16 cellular contexts compared by ENCODE assay signal in the genomic region with DNA sequence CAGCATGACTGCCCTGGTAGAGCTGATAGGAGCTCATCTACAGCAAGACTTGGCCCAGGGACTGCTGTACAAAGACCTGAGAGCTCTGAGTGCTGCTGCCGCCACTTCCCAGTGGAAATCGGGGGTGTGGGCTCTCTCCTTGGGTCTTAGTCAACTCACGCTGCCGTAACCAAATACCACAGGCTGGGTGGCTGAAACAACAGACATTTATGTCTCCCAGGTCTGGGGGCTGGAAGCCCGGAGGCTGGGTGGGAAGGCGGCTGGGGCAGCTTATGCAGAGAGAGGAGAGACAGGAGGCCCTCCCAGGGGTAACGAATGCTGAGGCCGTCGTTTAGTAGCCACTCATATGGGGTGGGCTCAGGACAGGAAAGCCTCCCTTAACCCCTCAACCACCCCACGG. TPM values are rescaled to one million over a fixed set of nuclear protein-coding genes. Genes with fewer than 3 reads are reported as not detected.
DNase-seq lines count a peak whose midpoint lies in the region; ATAC-seq and TF ChIP-seq lines count a peak whose summit lies in the region.
"Had no signal": no experiment of that assay in that cellular context is flagged by ENCODE, and none has a peak within 500 bp of the region (broad histone marks: within the 10 kb centered on the region; RNA-seq: fewer than 3 reads in every experiment).

No MANE protein-coding gene starts in this region.

- DNase-seq in Daoy (ENCODE audit: low read depth) (peak; percentile 32), kidney glomerular epithelial cell (lab: John Stamatoyannopoulos, UW) (peak; percentile 38), progenitor cell of endocrine pancreas (ENCODE audit: low spot score, unreplicated experiment) (no peak), T-cell (no peak), iPS-NIHi11 (ENCODE audit: low spot score) (no peak)
- no peak for DNase-seq in activated CD4-positive, CD25-positive, alpha-beta regulatory T cell treated with anti-CD3 and anti-CD28 coated beads, Interleukin-2, amount 50 U/mL, for 72 hours
- DNase-seq: ACHN; CD4-positive, CD25-positive, alpha-beta regulatory T cell; DMS53; GM23248; H9 had no signal

- H3K4me3 Mint-ChIP-seq in progenitor cell of endocrine pancreas (ENCODE audit: low read depth) (no peak overlapping the region), T-cell (no peak overlapping the region)
- H3K4me3 Mint-ChIP-seq: CD4-positive, CD25-positive, alpha-beta regulatory T cell; H9 had no signal

- H3K9me3 ChIP-seq in KOPT-K1 (ENCODE audit: insufficient read depth, low read length, poor library complexity, severe bottlenecking): no peaks in the 10 kb centered on the region
- H3K9me3 ChIP-seq: BLaER1 treated with 17β-estradiol and CSF1 and Interleukin-3, amounts not matched to agents 10 nM and 100 nM had no signal

- no peaks in the 10 kb centered on the region for H3K36me3 Mint-ChIP-seq in progenitor cell of endocrine pancreas (ENCODE audit: insufficient read depth)
- no peaks in the 10 kb centered on the region for H3K36me3 Mint-ChIP-seq in T-cell
- H3K36me3 Mint-ChIP-seq: CD4-positive, CD25-positive, alpha-beta regulatory T cell had no signal

- POLR2A ChIA-PET in T-cell (lab: Charles Lee): no interaction called here

- no peak for TF ChIP-seq CTCF in progenitor cell of endocrine pancreas (IDR thresholded peaks at IDR 0.05; ENCODE audit: unreplicated experiment)

- H3K27me3 Mint-ChIP-seq in progenitor cell of endocrine pancreas: no peaks in the 10 kb centered on the region
- peaks cover 4 to 6% of the 10 kb centered on the region in 2 donors for H3K27me3 Mint-ChIP-seq in T-cell

- H3K9me3 Mint-ChIP-seq in progenitor cell of endocrine pancreas (ENCODE audit: low read depth): no peaks in the 10 kb centered on the region
- no peaks in the 10 kb centered on the region for H3K9me3 Mint-ChIP-seq in T-cell
- H3K9me3 Mint-ChIP-seq: H9 had no signal

- H3K36me3 ChIP-seq in KOPT-K1 (ENCODE audit: insufficient read depth, low read length): no peaks in the 10 kb centered on the region
- H3K36me3 ChIP-seq: BLaER1 treated with 17β-estradiol and CSF1 and Interleukin-3, amounts not matched to agents 10 nM and 100 nM had no signal

- ATAC-seq in T-cell (replicated peaks in 1 of 4): no peak
- no peak for ATAC-seq in GM19467 (IDR thresholded peaks at IDR 0.05; ENCODE audit: unreplicated experiment)
- ATAC-seq: HepG2 had no signal

- CTCF ChIA-PET in T-cell (lab: Charles Lee): no interaction called here

- peak overlapping the region; percentile 26 for H3K27ac ChIP-seq in KOPT-K1 (ENCODE audit: low read depth, low read length, poor library complexity, severe bottlenecking)
- H3K27ac ChIP-seq: BLaER1 treated with 17β-estradiol and CSF1 and Interleukin-3, amounts not matched to agents 10 nM and 100 nM; GM23248 had no signal

- peak overlapping the region; percentile 85 for H3K27ac Mint-ChIP-seq in progenitor cell of endocrine pancreas
- H3K27ac Mint-ChIP-seq in T-cell: no peak overlapping the region

- H3K4me1 Mint-ChIP-seq in progenitor cell of endocrine pancreas (ENCODE audit: low read depth) (peaks cover 24% of the 10 kb centered on the region), T-cell (no peaks in the 10 kb centered on the region)
- H3K4me1 Mint-ChIP-seq: CD4-positive, CD25-positive, alpha-beta regulatory T cell had no signal

RNA-seq across cellular contexts. Expression of a gene that starts 15.4 kb away (rescaled TPM):
- 0.29 and 5.7 TPM in 2 replicates for total RNA-seq in Daoy (2014; rRNA removed; shearing (Covaris generic))
- total RNA-seq in progenitor cell of endocrine pancreas (not detected in 2 replicates), T-cell (100 to 1,000 TPM; 129 to 179 (median 150) TPM)
- total RNA-seq: A172, GM23248, H9, HepG2 had no signal

Comparison
In these comparisons a context has a peak if more than half of its experiments do, and no peak if none do; other contexts are left out.
1. DNase-seq: peak in Daoy (single experiment) and kidney glomerular epithelial cell (single experiment); none in progenitor cell of endocrine pancreas (single experiment), T-cell (0 of 34), activated CD4-positive, CD25-positive, alpha-beta regulatory T cell treated with anti-CD3 and anti-CD28 coated beads, Interleukin-2, amount 50 U/mL, for 72 hours (single experiment) and iPS-NIHi11 (single experiment).
2. RNA of a gene that starts 15.4 kb away (total RNA-seq): 129 to 179 TPM in T-cell; 0.29 to 5.7 TPM in Daoy and not detected in progenitor cell of endocrine pancreas; every median in the first group is over 10 times any median in the second.